Comparison of ENCODE assay signal across 28 cellular contexts in the genomic region with DNA sequence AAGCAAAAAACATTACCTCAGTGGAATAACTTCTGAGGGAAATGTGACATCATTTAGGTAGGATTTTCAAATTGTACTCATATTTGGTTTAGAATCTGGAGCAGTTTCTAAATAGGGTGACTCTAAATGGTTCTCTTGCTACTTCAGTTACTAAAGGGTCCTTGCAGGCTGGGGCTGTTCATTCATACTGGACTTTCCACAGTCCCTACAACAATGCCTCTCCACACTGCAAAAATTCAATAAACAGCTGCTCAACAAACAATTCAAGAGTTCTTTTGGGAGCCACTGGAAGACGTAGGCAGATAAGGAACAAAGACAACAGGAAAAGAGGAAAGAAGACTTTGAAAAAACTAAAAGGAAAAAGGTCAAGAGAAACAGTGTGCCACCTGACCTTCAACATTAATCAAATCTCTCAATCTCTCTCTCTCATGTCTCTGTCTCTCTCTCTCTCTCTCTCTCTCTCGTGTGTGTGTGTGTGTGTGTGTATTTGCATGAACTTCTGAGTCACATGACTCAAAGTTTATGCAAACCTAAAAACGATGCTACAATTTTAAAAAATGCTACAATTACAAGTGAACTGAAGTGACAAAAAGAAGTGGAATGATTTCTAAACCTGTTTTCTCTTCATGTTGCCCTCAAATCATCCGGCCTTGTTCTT. TPM values are rescaled to one million over a fixed set of nuclear protein-coding genes. Genes with fewer than 3 reads are reported as not detected.
DNase-seq lines count a peak whose midpoint lies in the region; ATAC-seq, FAIRE-seq and TF ChIP-seq lines count a peak whose summit lies in the region.
"Had no signal": no experiment of that assay in that cellular context is flagged by ENCODE, and none has a peak within 500 bp of the region (broad histone marks: within the 10 kb centered on the region; RNA-seq: fewer than 3 reads in every experiment).

No MANE protein-coding gene starts in this region.

- peaks cover 8% of the 10 kb centered on the region; the same call in 2 of the 3 replicates for H3K79me2 ChIP-seq in K562 (ENCODE audit: control insufficient read depth, insufficient read depth, low read length)

- BruUV-seq in K562 (replicated peaks; lab: Mats Ljungman, UMichigan) (no TSS peak), Caco-2 (replicated peaks; lab: Mats Ljungman, UMichigan) (no TSS peak)

- H2AFZ ChIP-seq in K562 (ENCODE audit: low read depth, low read length): no peak overlapping the region

- no peak for TF ChIP-seq POLR2A in K562 (conservative IDR thresholded peaks at IDR 0.05)

- peaks cover 90% of the 10 kb centered on the region for H3K36me3 ChIP-seq in K562 (ENCODE audit: control insufficient read depth, insufficient read depth, low read length)
- H3K36me3 ChIP-seq in Caco-2 (ENCODE audit: control insufficient read depth, insufficient read depth, low read length): no peaks in the 10 kb centered on the region; the same call in 1 of the 2 replicates

- peaks cover 44% of the 10 kb centered on the region for H3K36me3 Mint-ChIP-seq in activated CD4-positive, alpha-beta memory T cell treated with anti-CD3 and anti-CD28 coated beads for 36 hours
- peaks cover 66% of the 10 kb centered on the region for H3K36me3 Mint-ChIP-seq in activated CD4-positive, alpha-beta memory T cell treated with anti-CD3 and anti-CD28 coated beads, Interleukin-2, amount 10 ng/mL, durations not matched to agents 7 days and 5 days (ENCODE audit: low read depth)
- no peaks in the 10 kb centered on the region for H3K36me3 Mint-ChIP-seq in IgD-negative memory B cell
- H3K36me3 Mint-ChIP-seq in nephron progenitor cell (ENCODE audit: low read depth): peaks cover 40% of the 10 kb centered on the region
- H3K36me3 Mint-ChIP-seq in Caco-2 (ENCODE audit: insufficient read depth, unreplicated experiment): peaks cover 42% of the 10 kb centered on the region

- no peaks in the 10 kb centered on the region for H3K9me3 ChIP-seq in K562 (replicated peaks; ENCODE audit: control insufficient read depth, insufficient read depth, low read depth, low read length)
- no peaks in the 10 kb centered on the region for H3K9me3 ChIP-seq in Caco-2
- H3K9me3 ChIP-seq: BE2C, esophagus squamous epithelium, pancreas, SK-N-SH, suprapubic skin had no signal

- H3K4me3 Mint-ChIP-seq in activated CD4-positive, alpha-beta memory T cell treated with anti-CD3 and anti-CD28 coated beads for 36 hours: no peak overlapping the region
- no peak overlapping the region for H3K4me3 Mint-ChIP-seq in activated CD4-positive, alpha-beta memory T cell treated with anti-CD3 and anti-CD28 coated beads, Interleukin-2, amount 10 ng/mL, durations not matched to agents 7 days and 5 days
- H3K4me3 Mint-ChIP-seq in IgD-negative memory B cell (no peak overlapping the region), nephron progenitor cell (no peak overlapping the region), Caco-2 (ENCODE audit: unreplicated experiment) (no peak overlapping the region)
- H3K4me3 Mint-ChIP-seq: natural killer cell had no signal

- no peak overlapping the region for H3K27ac ChIP-seq in K562 (ENCODE audit: extremely low read depth, low read depth, low read length)
- H3K27ac ChIP-seq: esophagus squamous epithelium, pancreas, RWPE1, suprapubic skin had no signal

- TF ChIP-seq RAD21 in K562 (CRISPR knock-in tag; conservative IDR thresholded peaks at IDR 0.05 in 1 of 2, IDR thresholded peaks at IDR 0.05 in 1 of 2): no peak

- no peak overlapping the region for H3K4me3 ChIP-seq in K562
- no peak overlapping the region for H3K4me3 ChIP-seq in Caco-2 (ENCODE audit: low read depth, low read length)
- H3K4me3 ChIP-seq: esophagus squamous epithelium, pancreas, suprapubic skin had no signal

- no peak for ATAC-seq in K562
- ATAC-seq: natural killer cell, pancreas had no signal

- 40% methylated on average over 4 of the region's 4 CpGs for WGBS in K562 (ENCODE audit: insufficient coverage, low coverage, missing lambda C conversion rate)

- no peak for DNase-seq in activated CD4-positive, alpha-beta memory T cell treated with anti-CD3 and anti-CD28 coated beads for 36 hours
- DNase-seq in activated CD4-positive, alpha-beta memory T cell treated with anti-CD3 and anti-CD28 coated beads, Interleukin-2, amount 10 ng/mL, durations not matched to agents 7 days and 5 days: no peak
- DNase-seq in K562 (ENCODE audit: extremely low read depth in 1 of 4, low spot score in 3 of 4): no peak
- no peak for DNase-seq in nephron progenitor cell
- no peak for DNase-seq in Caco-2
- DNase-seq in stimulated activated CD4-positive, alpha-beta T cell treated with anti-CD3 and anti-CD28 coated beads, Interleukin-2, amount 100 ng/mL, for 48 hours: no peak
- no peak for DNase-seq in RPMI8226
- DNase-seq: activated gamma-delta T cell; aorta; BE2C; cerebellar nuclear complex; effector CD4-positive, alpha-beta T cell; EL; esophagus squamous epithelium; mesenchymal stem cell; MV-4-11; natural killer cell; NCI-H187 treated with DMSO at 0.1 percent for 48 hours; NCI-H69; pancreas; right cardiac atrium; SK-N-SH; T-helper 9 cell had no signal

- TF ChIP-seq EP300 in K562 (IDR thresholded peaks at IDR 0.05; ENCODE audit: low read length): no peak

- H3K27me3 Mint-ChIP-seq in activated CD4-positive, alpha-beta memory T cell treated with anti-CD3 and anti-CD28 coated beads for 36 hours: no peaks in the 10 kb centered on the region
- H3K27me3 Mint-ChIP-seq in activated CD4-positive, alpha-beta memory T cell treated with anti-CD3 and anti-CD28 coated beads, Interleukin-2, amount 10 ng/mL, durations not matched to agents 7 days and 5 days: no peaks in the 10 kb centered on the region
- H3K27me3 Mint-ChIP-seq in IgD-negative memory B cell (no peaks in the 10 kb centered on the region), nephron progenitor cell (ENCODE audit: low read depth, poor library complexity) (no peaks in the 10 kb centered on the region), Caco-2 (ENCODE audit: insufficient read depth, unreplicated experiment) (no peaks in the 10 kb centered on the region)

- H3K9me1 ChIP-seq in K562 (ENCODE audit: control insufficient read depth, insufficient read depth, low read length): no peaks in the 10 kb centered on the region

- H3K9me3 Mint-ChIP-seq in activated CD4-positive, alpha-beta memory T cell treated with anti-CD3 and anti-CD28 coated beads for 36 hours: no peaks in the 10 kb centered on the region
- H3K9me3 Mint-ChIP-seq in activated CD4-positive, alpha-beta memory T cell treated with anti-CD3 and anti-CD28 coated beads, Interleukin-2, amount 10 ng/mL, durations not matched to agents 7 days and 5 days: no peaks in the 10 kb centered on the region
- H3K9me3 Mint-ChIP-seq in IgD-negative memory B cell: no peaks in the 10 kb centered on the region
- no peaks in the 10 kb centered on the region for H3K9me3 Mint-ChIP-seq in nephron progenitor cell
- no peaks in the 10 kb centered on the region for H3K9me3 Mint-ChIP-seq in Caco-2 (ENCODE audit: unreplicated experiment)
- H3K9me3 Mint-ChIP-seq: natural killer cell had no signal

- H3K4me1 Mint-ChIP-seq in activated CD4-positive, alpha-beta memory T cell treated with anti-CD3 and anti-CD28 coated beads for 36 hours (ENCODE audit: low read depth): peaks cover 40% of the 10 kb centered on the region
- H3K4me1 Mint-ChIP-seq in activated CD4-positive, alpha-beta memory T cell treated with anti-CD3 and anti-CD28 coated beads, Interleukin-2, amount 10 ng/mL, durations not matched to agents 7 days and 5 days: peaks cover 15% of the 10 kb centered on the region
- H3K4me1 Mint-ChIP-seq in IgD-negative memory B cell (peaks cover 4 to 8% (median 6%) of the 10 kb centered on the region in 3 donors), nephron progenitor cell (no peaks in the 10 kb centered on the region), Caco-2 (ENCODE audit: low read depth, unreplicated experiment) (peaks cover 7% of the 10 kb centered on the region)

- FAIRE-seq in K562 (lab: Jason Lieb, UNC): no peak
- FAIRE-seq: A204.1, D721Med, pancreas had no signal

- H3K9ac ChIP-seq in K562 (ENCODE audit: insufficient read depth in 1 of 2, low read depth in 2 of 2, low read length in 2 of 2): no peak overlapping the region
- H3K9ac ChIP-seq: SK-N-SH had no signal

- in situ Hi-C loops in K562 (cut with MboI): no loop called here

- no peaks in the 10 kb centered on the region for H4K20me1 ChIP-seq in K562 (replicated peaks; ENCODE audit: control insufficient read depth, insufficient read depth, low read length)

- no peak for TF ChIP-seq CTCF in K562 (IDR thresholded peaks at IDR 0.05 in 2 of 3, conservative IDR thresholded peaks at IDR 0.05 in 1 of 3; ENCODE audit: insufficient read depth in 2 of 3, low read depth in 1 of 3, low read length in 3 of 3)
- no peak for TF ChIP-seq CTCF in nephron progenitor cell (IDR thresholded peaks at IDR 0.05)
- no peak for TF ChIP-seq CTCF in Caco-2 (IDR thresholded peaks at IDR 0.05; ENCODE audit: insufficient read depth in 1 of 2, low read depth in 1 of 2, low read length in 1 of 2, severe bottlenecking in 1 of 2, unreplicated experiment in 1 of 2)

- peak overlapping the region; percentile 71 for H3K27ac Mint-ChIP-seq in activated CD4-positive, alpha-beta memory T cell treated with anti-CD3 and anti-CD28 coated beads for 36 hours
- H3K27ac Mint-ChIP-seq in activated CD4-positive, alpha-beta memory T cell treated with anti-CD3 and anti-CD28 coated beads, Interleukin-2, amount 10 ng/mL, durations not matched to agents 7 days and 5 days: no peak overlapping the region
- H3K27ac Mint-ChIP-seq in IgD-negative memory B cell (peak overlapping the region; percentile 16 to 89 (median 65)), nephron progenitor cell (peak overlapping the region; percentile 18), Caco-2 (ENCODE audit: unreplicated experiment) (no peak overlapping the region)
- H3K27ac Mint-ChIP-seq: natural killer cell had no signal

- intact Hi-C loops in activated CD4-positive, alpha-beta memory T cell treated with anti-CD3 and anti-CD28 coated beads for 36 hours (cut with micrococcal nuclease): loop anchor here (2.0 kb wide), 1 partner anchor 43 kb away; no protein-coding TSS in a partner anchor
- intact Hi-C loops in K562 (cut with micrococcal nuclease): no loop called here
- intact Hi-C loops in Caco-2 (cut with micrococcal nuclease; ENCODE audit: unreplicated experiment): loop anchor here (10.0 kb wide), 1 partner anchor 435 kb away; no protein-coding TSS in a partner anchor

- CTCF ChIA-PET in activated CD4-positive, alpha-beta memory T cell treated with anti-CD3 and anti-CD28 coated beads for 36 hours (lab: Charles Lee): interaction anchor here (1.5 to 2.6 kb wide), 2 partner anchors 14 to 55 kb away, joined by 3 to 12 read pairs; a partner anchor contains a TSS
- CTCF ChIA-PET in activated CD4-positive, alpha-beta memory T cell treated with anti-CD3 and anti-CD28 coated beads, Interleukin-2, amount 10 ng/mL, durations not matched to agents 7 days and 5 days (lab: Charles Lee): interaction anchor here (0.7 to 1.8 kb wide), 3 partner anchors 14 to 206 kb away, joined by 4 to 8 read pairs (median 5); a partner anchor contains a TSS
- CTCF ChIA-PET in K562 (lab: Yijun Ruan, JAX; ENCODE audit: low intra/inter-chr PET ratio): interaction anchor here (0.6 kb wide), 1 partner anchor 10 kb away, joined by 3 read pairs; no protein-coding TSS in a partner anchor
- CTCF ChIA-PET in Caco-2 (lab: Charles Lee): no interaction called here

- no peaks in the 10 kb centered on the region for H3K27me3 ChIP-seq in K562 (ENCODE audit: control insufficient read depth in 2 of 2, insufficient read depth in 2 of 2, low read length in 2 of 2)
- H3K27me3 ChIP-seq in Caco-2 (replicated peaks; ENCODE audit: control insufficient read depth, insufficient read depth, low read length): no peaks in the 10 kb centered on the region
- H3K27me3 ChIP-seq: BE2C, esophagus squamous epithelium, pancreas, suprapubic skin had no signal

- POLR2A ChIA-PET in activated CD4-positive, alpha-beta memory T cell treated with anti-CD3 and anti-CD28 coated beads for 36 hours (lab: Charles Lee): interaction anchor here (0.8 to 1.1 kb wide), 2 partner anchors 15 to 55 kb away, joined by 3 read pairs; a partner anchor contains a TSS
- POLR2A ChIA-PET in activated CD4-positive, alpha-beta memory T cell treated with anti-CD3 and anti-CD28 coated beads, Interleukin-2, amount 10 ng/mL, durations not matched to agents 7 days and 5 days (lab: Charles Lee): interaction anchor here (2.1 kb wide), 1 partner anchor 14 kb away, joined by 8 read pairs; a partner anchor contains a TSS
- POLR2A ChIA-PET in K562 (lab: Yijun Ruan, JAX): interaction anchor here (5.7 kb wide), 1 partner anchor 14 kb away, joined by 31 read pairs; a partner anchor contains a TSS
- POLR2A ChIA-PET in Caco-2 (lab: Charles Lee): no interaction called here

- H3K4me1 ChIP-seq in K562 (replicated peaks in 1 of 2; ENCODE audit: control insufficient read depth in 2 of 2, insufficient read depth in 2 of 2, low read length in 2 of 2): no peaks in the 10 kb centered on the region
- peaks cover 12% of the 10 kb centered on the region for H3K4me1 ChIP-seq in Caco-2
- H3K4me1 ChIP-seq: BE2C, esophagus squamous epithelium, suprapubic skin had no signal

- no peak overlapping the region for H3K4me2 ChIP-seq in K562 (ENCODE audit: insufficient read depth, low read length)
- H3K4me2 ChIP-seq: SK-N-SH had no signal

RNA-seq across cellular contexts. Expression of a gene that starts 14.5 kb away (rescaled TPM):
- 10 to 100 TPM; 88.0 to 94.9 TPM for total RNA-seq in activated CD4-positive, alpha-beta memory T cell treated with anti-CD3 and anti-CD28 coated beads for 36 hours
- total RNA-seq in activated CD4-positive, alpha-beta memory T cell treated with anti-CD3 and anti-CD28 coated beads, Interleukin-2, amount 10 ng/mL, durations not matched to agents 7 days and 5 days: 10 to 100 TPM; 54.0 to 57.8 TPM
- polyA plus RNA-seq in IgD-negative memory B cell (141 TPM), K562 (2011; rRNA removed) (47.0 and 79.2 TPM in 2 replicates), K562 (2014; fragmentation: Illumina TruSeq; extraction: Trizol) (157 and 177 TPM in 2 replicates), K562 (2014; fragmentation: Nextera tagmentation; extraction: Ambion mirVana) (10 to 100 TPM; 19.4 to 23.4 TPM), K562 (2014; rRNA removed) (214 TPM in 2 replicates)
- total RNA-seq in K562 (2011; cell fraction: chromatin; rRNA removed; ENCODE audit: low replicate concordance): 19.4 and 35.8 TPM in 2 replicates
- total RNA-seq in K562 (2011; cell fraction: nucleolus; rRNA removed): 26.6 and 26.8 TPM in 2 replicates
- 28.4 and 33.0 TPM in 2 replicates for total RNA-seq in K562 (2011; cell fraction: nucleoplasm; rRNA removed)
- total RNA-seq in K562 (2014; rRNA removed) (199 and 235 TPM in 2 replicates), K562 (2014; rRNA removed; fragmentation: Illumina TruSeq; extraction: Trizol) (167 and 196 TPM in 2 replicates), K562 (2015; rRNA removed; fragmentation: Illumina TruSeq; extraction: Trizol) (159 and 162 TPM in 2 replicates), K562 (2021) (137 and 146 TPM in 2 replicates), Caco-2 (2022) (85.4 and 92.9 TPM in 2 replicates)
- polyA plus RNA-seq in K562 (2011; cell fraction: cytosol; rRNA removed): 31.3 and 35.5 TPM in 2 replicates
- 23.3 and 29.9 TPM in 2 replicates for polyA plus RNA-seq in K562 (2011; cell fraction: nucleus; rRNA removed)
- 125 and 138 TPM in 2 replicates for polyA plus RNA-seq in K562 (2012)
- polyA minus RNA-seq in K562 (2011; rRNA and poly(A)+ RNA removed): 22.9 and 25.8 TPM in 2 replicates
- polyA minus RNA-seq in K562 (2011; cell fraction: cytosol; rRNA and poly(A)+ RNA removed): 20.5 and 24.8 TPM in 2 replicates
- polyA minus RNA-seq in K562 (2011; cell fraction: nucleus; rRNA and poly(A)+ RNA removed): 17.0 and 21.9 TPM in 2 replicates

RNA-seq across cellular contexts. Expression of a gene that starts 55.2 kb away (rescaled TPM):
- total RNA-seq in activated CD4-positive, alpha-beta memory T cell treated with anti-CD3 and anti-CD28 coated beads for 36 hours: 10 to 100 TPM in 1 of 2 experiments, 1 to 10 TPM in 1; 9.9 to 10.4 TPM
- 10 to 100 TPM; 10.0 to 10.5 TPM for total RNA-seq in activated CD4-positive, alpha-beta memory T cell treated with anti-CD3 and anti-CD28 coated beads, Interleukin-2, amount 10 ng/mL, durations not matched to agents 7 days and 5 days
- 13.6 TPM for polyA plus RNA-seq in IgD-negative memory B cell
- total RNA-seq in K562 (2011; cell fraction: chromatin; rRNA removed; ENCODE audit: low replicate concordance): 14.1 and 21.0 TPM in 2 replicates
- 9.3 and 10.0 TPM in 2 replicates for total RNA-seq in K562 (2011; cell fraction: nucleolus; rRNA removed)
- 16.4 and 25.4 TPM in 2 replicates for total RNA-seq in K562 (2011; cell fraction: nucleoplasm; rRNA removed)
- total RNA-seq in K562 (2014; rRNA removed): 7.4 and 8.6 TPM in 2 replicates
- 11.6 and 15.0 TPM in 2 replicates for total RNA-seq in K562 (2014; rRNA removed; fragmentation: Illumina TruSeq; extraction: Trizol)
- 10.0 and 13.4 TPM in 2 replicates for total RNA-seq in K562 (2015; rRNA removed; fragmentation: Illumina TruSeq; extraction: Trizol)
- 8.6 and 8.7 TPM in 2 replicates for total RNA-seq in K562 (2021)
- 9.2 and 11.4 TPM in 2 replicates for polyA plus RNA-seq in K562 (2011; rRNA removed)
- 7.1 and 7.7 TPM in 2 replicates for polyA plus RNA-seq in K562 (2011; cell fraction: cytosol; rRNA removed)
- 11.8 and 16.3 TPM in 2 replicates for polyA plus RNA-seq in K562 (2011; cell fraction: nucleus; rRNA removed)
- 9.1 and 15.2 TPM in 2 replicates for polyA plus RNA-seq in K562 (2012)
- polyA plus RNA-seq in K562 (2014; fragmentation: Illumina TruSeq; extraction: Trizol): 12.5 and 15.7 TPM in 2 replicates
- polyA plus RNA-seq in K562 (2014; fragmentation: Nextera tagmentation; extraction: Ambion mirVana): 1 to 10 TPM; 2.1 to 2.3 TPM
- 11.7 and 15.7 TPM in 2 replicates for polyA plus RNA-seq in K562 (2014; rRNA removed)
- 6.5 TPM in 2 replicates for polyA minus RNA-seq in K562 (2011; rRNA and poly(A)+ RNA removed)
- polyA minus RNA-seq in K562 (2011; cell fraction: cytosol; rRNA and poly(A)+ RNA removed): 3.3 and 3.4 TPM in 2 replicates
- 7.8 and 8.2 TPM in 2 replicates for polyA minus RNA-seq in K562 (2011; cell fraction: nucleus; rRNA and poly(A)+ RNA removed)
- total RNA-seq in Caco-2 (2022): 17.9 and 19.0 TPM in 2 replicates

Comparison
In these comparisons a context has a peak if more than half of its experiments do, and no peak if none do; other contexts are left out.
1. H3K27ac Mint-ChIP-seq: peak in activated CD4-positive, alpha-beta memory T cell treated with anti-CD3 and anti-CD28 coated beads for 36 hours (single experiment), IgD-negative memory B cell (3 of 3) and nephron progenitor cell (single experiment); none in activated CD4-positive, alpha-beta memory T cell treated with anti-CD3 and anti-CD28 coated beads, Interleukin-2, amount 10 ng/mL, durations not matched to agents 7 days and 5 days (single experiment) and Caco-2 (single experiment).